In genomic region chr19:5048091-5048726, GRCh38 we compare ENCODE assay signal across 8 cellular contexts.
DNase-seq lines count a peak whose midpoint lies in the region; ATAC-seq and TF ChIP-seq lines count a peak whose summit lies in the region.

No MANE protein-coding gene starts in this region.

- ATAC-seq in HG03095 (IDR thresholded peaks at IDR 0.05; ENCODE audit: unreplicated experiment) (no peak), HG03439 (IDR thresholded peaks at IDR 0.05; ENCODE audit: unreplicated experiment) (no peak)

- TF ChIP-seq CTCF in MM.1S (IDR thresholded peaks at IDR 0.05; ENCODE audit: low read length) (peak; percentile 88), sigmoid colon (IDR thresholded peaks at IDR 0.05) (peak; percentile 89 to 99 (median 96))

- H3K27ac ChIP-seq in MM.1S (ENCODE audit: low read length) (no peak overlapping the region), sigmoid colon (peak overlapping the region in 1 of 4 donors; percentile 37)

- no peak overlapping the region for H3K4me2 ChIP-seq in MM.1S (ENCODE audit: low read depth, low read length)

- H3K27me3 ChIP-seq in MM.1S (replicated peaks; ENCODE audit: insufficient read depth, low read length) (no peaks in the 10 kb centered on the region), sigmoid colon (no peaks in the 10 kb centered on the region)

- H3F3A ChIP-seq in MM.1S (ENCODE audit: insufficient read depth, low read length): no peaks in the 10 kb centered on the region

- H3K4me3 ChIP-seq in MM.1S (ENCODE audit: low read length) (no peak overlapping the region), sigmoid colon (peak overlapping the region in 1 of 4 donors; percentile 1)

- H3K9me2 ChIP-seq in MM.1S (replicated peaks; ENCODE audit: insufficient read depth, low read length): no peaks in the 10 kb centered on the region

- 10 to 32% methylated on average over 44 of the region's 44 CpGs for WGBS in sigmoid colon, 2 donors

- intact Hi-C loops in sigmoid colon (cut with DNase I): loop anchor here (5.0 kb wide), 2 partner anchors 89 to 529 kb away; no protein-coding TSS in a partner anchor

- no peaks in the 10 kb centered on the region for H3K4me1 ChIP-seq in MM.1S (ENCODE audit: low read length)
- H3K4me1 ChIP-seq in sigmoid colon: peaks cover 0 to 25% (median 17%) of the 10 kb centered on the region in 4 donors

- H3K9me3 ChIP-seq in MM.1S (replicated peaks; ENCODE audit: insufficient read depth, low read length) (no peaks in the 10 kb centered on the region), sigmoid colon (no peaks in the 10 kb centered on the region)

- H3K9ac ChIP-seq in MM.1S (ENCODE audit: low read length): no peak overlapping the region

- H2AFZ ChIP-seq in MM.1S (ENCODE audit: low read length): no peak overlapping the region

- H4K20me1 ChIP-seq in MM.1S (ENCODE audit: insufficient read depth, low read length): no peaks in the 10 kb centered on the region

- peaks cover 16% of the 10 kb centered on the region for H3K79me2 ChIP-seq in MM.1S (ENCODE audit: low read length)

- H3K36me3 ChIP-seq in MM.1S (replicated peaks; ENCODE audit: insufficient read depth, low read length): peaks cover 3% of the 10 kb centered on the region; the same call in 1 of the 2 replicates
- H3K36me3 ChIP-seq in sigmoid colon: peaks cover 8 to 52% (median 12%) of the 10 kb centered on the region in 4 donors

- DNase-seq in ELR (ENCODE audit: low read depth) (peak; percentile 80), MM.1S (no peak), T-helper 22 cell (ENCODE audit: low read depth) (peak; percentile 13), anterior cingulate cortex (lab: John Stamatoyannopoulos, UW) (peak in 57 of 58 donors; percentile 18 to 88 (median 64)), hepatic stellate cell (ENCODE audit: low spot score) (peak; percentile 91), sigmoid colon (peak; percentile 87)

- no peak for TF ChIP-seq POLR2A in sigmoid colon (IDR thresholded peaks at IDR 0.05)

- TF ChIP-seq EP300 in sigmoid colon (IDR thresholded peaks at IDR 0.05): no peak
